ENCODE assay signal across 8 cellular contexts in the genomic region with DNA sequence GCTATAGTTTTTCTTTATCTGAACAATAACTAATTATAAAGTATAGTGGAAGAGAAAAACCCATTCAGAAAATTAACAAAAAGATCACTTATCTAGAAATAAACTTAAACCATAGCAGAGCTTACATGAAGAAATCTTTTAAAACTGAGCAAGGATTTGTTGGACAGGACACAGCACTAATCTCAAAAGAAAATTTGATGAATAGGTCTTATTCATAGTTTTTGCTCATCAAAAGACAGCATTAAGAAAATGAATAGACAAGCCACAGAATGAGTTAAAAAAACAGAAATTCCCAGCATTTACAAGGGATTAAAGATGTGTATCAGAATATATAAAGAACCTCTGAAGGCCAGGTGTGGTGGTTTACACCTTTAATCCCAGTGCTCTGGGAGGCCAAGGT.
"Had no signal": no experiment of that assay in that cellular context is flagged by ENCODE, and none has a peak within 500 bp of the region (broad histone marks: within the 10 kb centered on the region; RNA-seq: fewer than 3 reads in every experiment).

No MANE protein-coding gene starts in this region.

- ATAC-seq: GM23338, HCT116 had no signal

- H3K4me3 ChIP-seq: GM23248, GM23338 had no signal

- DNase-seq: GM23248, GOT3, H7, H9, HCEC 1CT, HFFc6 had no signal
